ENCODE assay signal across 1 cellular context in the genomic region with DNA sequence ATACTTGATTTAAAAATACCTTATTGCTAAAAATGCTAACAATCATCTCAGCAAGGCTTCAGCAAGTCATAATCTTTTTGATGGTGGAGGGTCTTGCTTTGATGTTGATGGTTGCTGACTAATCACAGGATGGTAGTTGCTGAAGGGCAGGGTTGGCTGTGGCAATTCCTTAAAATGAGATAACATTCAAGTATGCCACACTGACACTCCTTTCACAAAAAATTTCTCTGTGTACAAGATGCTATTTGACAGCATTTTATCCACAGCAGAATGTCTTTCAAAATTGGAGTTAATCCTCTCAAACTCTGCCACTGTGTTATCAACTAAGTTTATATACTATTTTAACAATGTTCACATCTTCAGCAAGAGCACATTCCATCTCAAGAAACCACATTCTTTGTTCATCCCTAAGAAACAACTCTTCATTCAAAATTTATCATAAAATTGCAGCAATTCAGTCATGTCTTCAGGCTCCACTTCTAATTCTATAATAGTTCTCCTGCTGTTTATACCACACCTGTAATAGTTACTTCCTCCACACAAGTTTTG.
TF ChIP-seq lines count a peak whose summit lies in the region.

No MANE protein-coding gene starts in this region.

TF ChIP-seq in IMR-90, 13 proteins besides CTCF, POLR2A, EP300 and RAD21 (continued from another document):
- TF ChIP-seq, protein P1, sequence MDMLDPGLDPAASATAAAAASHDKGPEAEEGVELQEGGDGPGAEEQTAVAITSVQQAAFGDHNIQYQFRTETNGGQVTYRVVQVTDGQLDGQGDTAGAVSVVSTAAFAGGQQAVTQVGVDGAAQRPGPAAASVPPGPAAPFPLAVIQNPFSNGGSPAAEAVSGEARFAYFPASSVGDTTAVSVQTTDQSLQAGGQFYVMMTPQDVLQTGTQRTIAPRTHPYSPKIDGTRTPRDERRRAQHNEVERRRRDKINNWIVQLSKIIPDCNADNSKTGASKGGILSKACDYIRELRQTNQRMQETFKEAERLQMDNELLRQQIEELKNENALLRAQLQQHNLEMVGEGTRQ (IDR thresholded peaks at IDR 0.05; ENCODE audit: low read depth, low read length): no peak
- TF ChIP-seq BHLHE40 (IDR thresholded peaks at IDR 0.05; ENCODE audit: low read depth, low read length) (no peak), CEBPB (IDR thresholded peaks at IDR 0.05; ENCODE audit: low read depth, low read length) (no peak)
